Comparison of ENCODE assay signal across 12 cellular contexts in the genomic region with DNA sequence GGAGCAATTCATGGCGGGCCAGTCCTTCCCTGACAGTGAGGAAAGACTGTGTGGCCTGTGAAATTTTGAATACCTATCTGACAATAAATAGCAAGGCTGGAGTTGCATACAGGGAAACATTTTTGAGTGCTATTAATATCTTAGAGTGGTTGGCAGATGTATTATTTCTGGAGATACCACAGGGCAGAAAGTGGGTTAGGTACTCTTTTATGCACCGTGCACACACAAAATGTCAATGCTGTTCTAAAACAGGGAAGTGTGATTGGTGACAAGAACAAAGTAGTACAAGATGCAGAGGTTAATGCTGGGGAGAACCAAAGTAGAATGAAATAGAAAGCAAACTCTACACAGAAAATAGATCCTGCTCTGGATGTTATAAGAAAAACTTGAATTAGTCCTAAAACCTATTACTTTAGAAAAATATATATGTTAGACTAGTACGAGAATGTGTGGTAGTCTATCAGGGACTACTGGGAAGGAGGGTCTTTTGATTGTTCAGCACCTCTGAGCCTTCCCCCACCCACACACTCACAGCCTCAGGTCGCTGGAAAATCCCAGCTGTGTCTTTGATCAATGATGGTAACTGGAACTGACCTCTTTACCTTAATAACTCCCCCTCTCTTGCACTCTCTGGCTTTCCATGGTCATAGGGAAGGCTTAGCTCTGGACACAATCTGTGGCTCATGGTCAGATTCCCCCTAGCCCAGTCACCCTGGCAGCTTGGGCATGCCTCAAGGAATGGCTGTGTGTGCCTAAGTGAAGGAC. TPM values are rescaled to one million over a fixed set of nuclear protein-coding genes. Genes with fewer than 3 reads are reported as not detected.
DNase-seq lines count a peak whose midpoint lies in the region; ATAC-seq and TF ChIP-seq lines count a peak whose summit lies in the region.
"Had no signal": no experiment of that assay in that cellular context is flagged by ENCODE, and none has a peak within 500 bp of the region (broad histone marks: within the 10 kb centered on the region; RNA-seq: fewer than 3 reads in every experiment).

No MANE protein-coding gene starts in this region.

- intact Hi-C loops in lower leg skin (cut with DNase I; ENCODE audit: low total_unique reads): no loop called here

- peaks cover 15% of the 10 kb centered on the region for H3K4me1 ChIP-seq in OCI-LY3 (ENCODE audit: low read length)

- 77 to 80% methylated on average over 4 of the region's 4 CpGs for WGBS in lower leg skin, 2 donors

- H3K4me2 ChIP-seq in OCI-LY3 (ENCODE audit: low read length): peak overlapping the region; percentile 30

- no peak overlapping the region for H3K4me3 ChIP-seq in OCI-LY3 (ENCODE audit: low read length)
- no peak overlapping the region for H3K4me3 ChIP-seq in lower leg skin (ENCODE audit: low read depth, poor library complexity, severe bottlenecking)

- no peaks in the 10 kb centered on the region for H3K9me3 ChIP-seq in OCI-LY3 (ENCODE audit: insufficient read depth, low read length)

- H3K27me3 ChIP-seq in OCI-LY3 (ENCODE audit: low read depth, low read length): no peaks in the 10 kb centered on the region

- H3K36me3 ChIP-seq in OCI-LY3 (replicated peaks; ENCODE audit: low read depth, low read length): no peaks in the 10 kb centered on the region

- DNase-seq in NCI-H69 (lab: John Stamatoyannopoulos, UW) (no peak), midbrain (lab: John Stamatoyannopoulos, UW) (no peak), lower leg skin (ENCODE audit: low spot score in 2 of 2) (no peak)
- DNase-seq in stimulated activated CD4-positive, alpha-beta T cell treated with anti-CD3 and anti-CD28 coated beads, Interleukin-2, amount 100 ng/mL, for 24 hours: no peak
- DNase-seq: activated effector memory CD4-positive, alpha-beta T cell treated with Interleukin-2 at 50 U/mL for 16 hours; CD8-positive, alpha-beta T cell; NCI-H1694 had no signal

- TF ChIP-seq POLR2A in lower leg skin (IDR thresholded peaks at IDR 0.05): no peak

- ATAC-seq in GM18517 (IDR thresholded peaks at IDR 0.05; ENCODE audit: unreplicated experiment) (peak; percentile 81), GM21360 (IDR thresholded peaks at IDR 0.05; ENCODE audit: unreplicated experiment) (peak; percentile 88), HG02884 (IDR thresholded peaks at IDR 0.05; ENCODE audit: unreplicated experiment) (peak; percentile 78)
- ATAC-seq: CD8-positive, alpha-beta T cell; HCT116 had no signal

- TF ChIP-seq CTCF in OCI-LY3 (IDR thresholded peaks at IDR 0.05; ENCODE audit: low read depth, low read length) (no peak), lower leg skin (IDR thresholded peaks at IDR 0.05) (no peak)

- no peak overlapping the region for H3K9ac ChIP-seq in OCI-LY3 (ENCODE audit: low read length)

- no peaks in the 10 kb centered on the region for H3K79me2 ChIP-seq in OCI-LY3 (ENCODE audit: low read length)

- no peak overlapping the region for H3K27ac ChIP-seq in OCI-LY3 (ENCODE audit: low read length)

- H2AFZ ChIP-seq in OCI-LY3 (ENCODE audit: low read depth, low read length): peak overlapping the region; percentile 42

- H4K20me1 ChIP-seq in OCI-LY3 (ENCODE audit: insufficient read depth, low read length): no peaks in the 10 kb centered on the region

RNA-seq across cellular contexts. Expression of a gene that starts 58.2 kb away (rescaled TPM):
- total RNA-seq in lower leg skin: 100 to 1,000 TPM in 1 of 4 donors, 10 to 100 TPM in 3; 49.0 to 100 (median 73.8) TPM
